ENCODE assay signal across 14 cellular contexts in the genomic region with DNA sequence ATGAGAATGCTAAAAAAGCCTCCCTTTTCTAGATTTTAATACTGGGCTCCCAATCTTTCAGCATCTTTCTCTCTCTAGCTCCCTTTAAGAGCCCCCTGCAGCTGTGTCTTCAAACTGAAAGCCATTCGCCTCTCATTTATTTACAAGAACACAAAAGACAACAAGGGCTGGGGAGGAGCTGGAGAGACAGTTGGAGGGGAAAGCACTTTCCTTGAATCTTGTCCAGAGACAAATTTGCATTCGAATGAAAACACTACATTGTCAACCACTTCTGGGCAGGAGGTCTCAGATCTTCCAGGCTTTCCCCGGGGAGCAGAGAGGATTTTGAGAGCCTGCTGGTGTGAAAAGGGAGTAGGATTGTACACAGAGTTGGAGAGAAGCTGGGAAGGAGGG.
DNase-seq lines count a peak whose midpoint lies in the region; ATAC-seq and TF ChIP-seq lines count a peak whose summit lies in the region.
"Had no signal": no experiment of that assay in that cellular context is flagged by ENCODE, and none has a peak within 500 bp of the region (broad histone marks: within the 10 kb centered on the region; RNA-seq: fewer than 3 reads in every experiment).

No MANE protein-coding gene starts in this region.

- H3K56ac ChIP-seq in mesendoderm (ENCODE audit: low read length): no peak overlapping the region

- no peak overlapping the region for H3K4ac ChIP-seq in mesendoderm (ENCODE audit: low read depth, low read length)

- no peak overlapping the region for H4K8ac ChIP-seq in mesendoderm (ENCODE audit: low read depth, low read length)

- H3K4me3 ChIP-seq in dorsolateral prefrontal cortex (peak overlapping the region; percentile 16 to 77 (median 62)), mesendoderm (ENCODE audit: low read length) (no peak overlapping the region)
- H3K4me3 ChIP-seq: GM23248 had no signal

- no peak overlapping the region for H3K23ac ChIP-seq in mesendoderm (ENCODE audit: low read length)

- no peaks in the 10 kb centered on the region for H3K27me3 ChIP-seq in dorsolateral prefrontal cortex
- peaks cover 10% of the 10 kb centered on the region for H3K27me3 ChIP-seq in mesendoderm (ENCODE audit: insufficient read depth, low read length, poor library complexity)
- H3K27me3 ChIP-seq: pancreas had no signal

- H2BK120ac ChIP-seq in mesendoderm (ENCODE audit: low read depth, low read length): no peak overlapping the region

- H3K27ac ChIP-seq in dorsolateral prefrontal cortex (peak overlapping the region; percentile 27 to 96 (median 89)), mesendoderm (ENCODE audit: low read depth, low read length) (no peak overlapping the region)
- H3K27ac ChIP-seq: GM23248, pancreas had no signal

- H2BK5ac ChIP-seq in mesendoderm (ENCODE audit: low read length): no peak overlapping the region

- H3K9ac ChIP-seq in mesendoderm (ENCODE audit: low read length): no peak overlapping the region
- H3K9ac ChIP-seq: GM23248 had no signal

- no peaks in the 10 kb centered on the region for H3K79me2 ChIP-seq in mesendoderm (ENCODE audit: control insufficient read depth, insufficient read depth, low read length)

- H2BK15ac ChIP-seq in mesendoderm (replicated peaks; ENCODE audit: low read depth): no peak overlapping the region

- no CpG with 5 or more reads among the region's 3 CpGs for WGBS in mesendoderm (ENCODE audit: extremely low coverage, insufficient coverage, low lambda C conversion rate)

- DNase-seq in Ammon's horn (ENCODE audit: low spot score) (peak; percentile 92), NCI-H2227 treated with DMSO at 0.1 percent for 48 hours (lab: John Stamatoyannopoulos, UW) (peak; percentile 83), dorsolateral prefrontal cortex (peak in 8 of 10 donors; percentile 7 to 62 (median 51)), mesendoderm (peak; percentile 44), posterior vena cava (ENCODE audit: low spot score) (no peak), germinal center (ENCODE audit: low spot score) (no peak)
- no peak for DNase-seq in stimulated activated CD4-positive, alpha-beta T cell treated with anti-CD3 and anti-CD28 coated beads, Interleukin-2, amount 100 ng/mL, for 24 hours
- DNase-seq: activated naive CD4-positive, alpha-beta T cell treated with anti-CD3 and anti-CD28 coated beads, Interleukin-2, amount 50 U/mL, for 16 hours; DMS153; SIG-M5; stimulated activated CD4-positive, alpha-beta T cell treated with anti-CD3 and anti-CD28 coated beads, Interleukin-2, amount 100 ng/mL, for 48 hours had no signal

- H2AK5ac ChIP-seq in mesendoderm (ENCODE audit: low read length): no peak overlapping the region

- no peaks in the 10 kb centered on the region for H3K4me1 ChIP-seq in mesendoderm (ENCODE audit: control insufficient read depth, low read depth, low read length)
- H3K4me1 ChIP-seq: pancreas had no signal

- H3K36me3 ChIP-seq in mesendoderm (ENCODE audit: control insufficient read depth, insufficient read depth, low read length): no peaks in the 10 kb centered on the region
- H3K36me3 ChIP-seq: pancreas had no signal

- H3K79me1 ChIP-seq in mesendoderm (ENCODE audit: low read length): no peaks in the 10 kb centered on the region

- no peak overlapping the region for H4K5ac ChIP-seq in mesendoderm (ENCODE audit: low read length)

- ATAC-seq in HG02759 (IDR thresholded peaks at IDR 0.05; ENCODE audit: unreplicated experiment): no peak

- no peak overlapping the region for H3K18ac ChIP-seq in mesendoderm (ENCODE audit: low read length)

- TF ChIP-seq CTCF in dorsolateral prefrontal cortex (IDR thresholded peaks at IDR 0.05 in 54 of 56, conservative IDR thresholded peaks at IDR 0.05 in 2 of 56; ENCODE audit: low read depth in 1 of 56, partially characterized antibody in 56 of 56): peak in 16 of 56 donors; percentile 6 to 34 (median 16)

- no peak overlapping the region for H3K4me2 ChIP-seq in mesendoderm (ENCODE audit: low read length)

- intact Hi-C loops in dorsolateral prefrontal cortex (cut with DNase I): loop anchor here (2.0 to 10.0 kb wide), 7 partner anchors 106 to 517 kb away; no protein-coding TSS in a partner anchor
- intact Hi-C loops in posterior vena cava (cut with DNase I): no loop called here

Comparison
In these comparisons a context has a peak if more than half of its experiments do, and no peak if none do; other contexts are left out.
1. DNase-seq: peak in Ammon's horn (single experiment), NCI-H2227 treated with DMSO at 0.1 percent for 48 hours (single experiment), dorsolateral prefrontal cortex (8 of 10) and mesendoderm (single experiment); none in posterior vena cava (single experiment), stimulated activated CD4-positive, alpha-beta T cell treated with anti-CD3 and anti-CD28 coated beads, Interleukin-2, amount 100 ng/mL, for 24 hours (0 of 2) and germinal center (single experiment).
2. intact Hi-C loops: an anchor here in dorsolateral prefrontal cortex (2.0 to 10.0 kb wide); none called in posterior vena cava.